1 cellular context compared by ENCODE assay signal in the genomic region with DNA sequence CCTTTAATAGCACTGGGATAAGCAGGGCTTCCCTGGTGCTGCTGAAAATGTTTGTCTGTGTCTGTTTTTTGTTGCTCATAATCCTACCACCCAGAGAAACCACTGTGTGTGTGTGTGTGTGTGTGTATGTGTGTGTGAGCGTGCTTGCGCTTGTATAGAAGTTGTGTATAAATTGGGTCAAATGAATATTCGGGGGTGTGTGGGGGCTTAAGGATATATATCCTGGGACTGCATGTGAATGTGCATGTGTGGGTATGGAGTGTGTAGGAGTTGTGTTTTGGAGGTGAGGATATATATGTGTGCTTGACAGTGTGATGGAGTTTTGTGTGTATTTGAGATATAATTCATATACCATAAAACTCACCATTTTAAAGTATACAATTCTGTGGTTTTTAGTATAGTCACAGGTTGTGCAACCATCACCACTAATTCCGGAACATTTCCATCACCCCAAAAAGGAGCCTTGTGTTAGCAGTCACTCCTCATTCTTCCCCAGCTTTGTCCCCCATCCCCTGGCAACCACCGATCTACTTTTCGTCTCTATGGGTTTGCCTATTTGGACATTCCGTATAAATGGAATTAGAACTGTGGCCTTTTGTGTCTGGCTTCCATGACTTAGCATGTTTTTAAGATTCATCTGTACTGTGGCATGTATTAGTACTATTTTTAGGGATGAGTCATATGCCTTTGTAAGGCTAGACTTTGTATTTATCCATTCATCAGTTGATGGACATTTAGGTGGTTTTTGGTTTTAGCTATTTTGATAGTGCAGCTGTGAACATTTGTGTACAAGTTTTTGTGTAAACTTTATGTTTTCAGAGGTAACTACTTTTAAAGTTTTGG.
TF ChIP-seq lines count a peak whose summit lies in the region.

No MANE protein-coding gene starts in this region.

TF ChIP-seq in A549, 52 proteins besides CTCF, POLR2A, EP300 and RAD21 (continued from another document):
- TF ChIP-seq ESRRA (IDR thresholded peaks at IDR 0.05; ENCODE audit: borderline replicate concordance, low read length) (no peak), FOSL2 (IDR thresholded peaks at IDR 0.05) (no peak), FOSL2 (CRISPR knock-in tag; IDR thresholded peaks at IDR 0.05) (peak; percentile 56), ZSCAN20 (CRISPR knock-in tag; IDR thresholded peaks at IDR 0.05) (no peak), HDAC2 (IDR thresholded peaks at IDR 0.05) (no peak), EHF (CRISPR knock-in tag; IDR thresholded peaks at IDR 0.05) (no peak), ZNF302 (CRISPR knock-in tag; IDR thresholded peaks at IDR 0.05) (no peak)
- TF ChIP-seq, protein P1, sequence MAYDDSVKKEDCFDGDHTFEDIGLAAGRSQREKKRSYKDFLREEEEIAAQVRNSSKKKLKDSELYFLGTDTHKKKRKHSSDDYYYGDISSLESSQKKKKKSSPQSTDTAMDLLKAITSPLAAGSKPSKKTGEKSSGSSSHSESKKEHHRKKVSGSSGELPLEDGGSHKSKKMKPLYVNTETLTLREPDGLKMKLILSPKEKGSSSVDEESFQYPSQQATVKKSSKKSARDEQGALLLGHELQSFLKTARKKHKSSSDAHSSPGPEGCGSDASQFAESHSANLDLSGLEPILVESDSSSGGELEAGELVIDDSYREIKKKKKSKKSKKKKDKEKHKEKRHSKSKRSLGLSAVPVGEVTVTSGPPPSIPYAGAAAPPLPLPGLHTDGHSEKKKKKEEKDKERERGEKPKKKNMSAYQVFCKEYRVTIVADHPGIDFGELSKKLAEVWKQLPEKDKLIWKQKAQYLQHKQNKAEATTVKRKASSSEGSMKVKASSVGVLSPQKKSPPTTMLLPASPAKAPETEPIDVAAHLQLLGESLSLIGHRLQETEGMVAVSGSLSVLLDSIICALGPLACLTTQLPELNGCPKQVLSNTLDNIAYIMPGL (CRISPR knock-in tag; IDR thresholded peaks at IDR 0.05; ENCODE audit: borderline replicate concordance), result no peak
- TF ChIP-seq, protein P2, sequence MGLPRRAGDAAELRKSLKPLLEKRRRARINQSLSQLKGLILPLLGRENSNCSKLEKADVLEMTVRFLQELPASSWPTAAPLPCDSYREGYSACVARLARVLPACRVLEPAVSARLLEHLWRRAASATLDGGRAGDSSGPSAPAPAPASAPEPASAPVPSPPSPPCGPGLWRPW (IDR thresholded peaks at IDR 0.05), result no peak
- TF ChIP-seq, protein P3, sequence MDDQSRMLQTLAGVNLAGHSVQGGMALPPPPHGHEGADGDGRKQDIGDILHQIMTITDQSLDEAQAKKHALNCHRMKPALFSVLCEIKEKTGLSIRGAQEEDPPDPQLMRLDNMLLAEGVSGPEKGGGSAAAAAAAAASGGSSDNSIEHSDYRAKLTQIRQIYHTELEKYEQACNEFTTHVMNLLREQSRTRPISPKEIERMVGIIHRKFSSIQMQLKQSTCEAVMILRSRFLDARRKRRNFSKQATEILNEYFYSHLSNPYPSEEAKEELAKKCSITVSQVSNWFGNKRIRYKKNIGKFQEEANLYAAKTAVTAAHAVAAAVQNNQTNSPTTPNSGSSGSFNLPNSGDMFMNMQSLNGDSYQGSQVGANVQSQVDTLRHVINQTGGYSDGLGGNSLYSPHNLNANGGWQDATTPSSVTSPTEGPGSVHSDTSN (IDR thresholded peaks at IDR 0.05), result no peak
